8 cellular contexts compared by ENCODE assay signal in the genomic region with DNA sequence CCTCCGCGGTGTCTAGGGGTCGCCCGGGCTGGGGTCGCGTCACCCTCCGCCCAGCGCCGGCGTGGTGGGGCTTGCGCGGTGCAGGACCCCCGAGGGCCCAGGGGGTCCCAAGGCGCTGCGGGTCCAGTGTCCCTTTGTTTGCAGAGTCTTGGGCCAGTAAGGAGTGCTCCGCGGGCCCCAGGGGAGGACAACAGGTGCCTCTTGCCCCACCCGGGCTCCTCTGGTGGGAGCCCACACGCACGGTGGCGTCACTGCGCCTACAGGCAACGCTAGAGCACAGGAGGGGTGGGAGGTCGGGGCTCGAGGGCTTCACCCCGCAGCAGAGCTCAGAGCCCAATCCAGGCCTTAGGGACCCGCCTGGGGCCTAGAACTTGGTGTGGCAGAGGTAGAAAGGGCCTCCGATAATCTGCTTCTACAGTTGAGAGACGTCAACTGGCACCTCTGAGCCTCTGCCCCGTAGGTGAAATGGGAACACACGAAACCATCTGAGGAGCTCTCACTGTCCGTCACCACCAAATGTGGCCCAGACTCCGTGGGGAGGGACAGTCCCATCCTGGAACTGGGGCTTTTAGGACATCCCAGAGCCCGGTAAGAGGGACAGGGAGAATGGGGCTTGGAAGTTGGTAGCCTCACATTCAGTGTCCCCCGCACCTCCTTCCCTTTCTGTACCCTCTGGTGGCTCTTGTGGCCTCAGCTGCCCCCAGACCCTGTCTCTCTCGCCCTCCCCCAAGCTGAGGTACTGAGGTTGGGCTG. TPM values are rescaled to one million over a fixed set of nuclear protein-coding genes. Genes with fewer than 3 reads are reported as not detected.
A peak's percentile ranks its signal among the peaks of the same experiment; 100 is the strongest.
DNase-seq lines count a peak whose midpoint lies in the region; ATAC-seq and FAIRE-seq lines count a peak whose summit lies in the region.

No MANE protein-coding gene starts in this region.

- H3K4me3 ChIP-seq in right cardiac atrium (ENCODE audit: low read length) (peak overlapping the region; percentile 98), small intestine (ENCODE audit: low read depth in 1 of 2, low read length in 2 of 2) (peak overlapping the region; percentile 78 to 85)

- peak overlapping the region; percentile 29 for H3K27ac ChIP-seq in right cardiac atrium (ENCODE audit: low read length)
- peak overlapping the region; percentile 82 to 92 for H3K27ac ChIP-seq in small intestine (ENCODE audit: low read depth in 1 of 2, low read length in 1 of 2)

- intact Hi-C loops in cardiac septum (cut with DNase I) (loop anchor here (2.0 kb wide), 1 partner anchor 99 kb away; no protein-coding TSS in a partner anchor), left ventricle myocardium superior (cut with micrococcal nuclease) (no loop called here), right cardiac atrium (cut with DNase I) (no loop called here)

- H3K36me3 ChIP-seq in small intestine (ENCODE audit: control insufficient read depth in 2 of 2, insufficient read depth in 2 of 2, low read length in 2 of 2), result no peaks in the 10 kb centered on the region

- FAIRE-seq in small intestine (lab: Jason Lieb, UNC), result no peak

- no peak for ATAC-seq in left ventricle myocardium superior
- ATAC-seq in right cardiac atrium, result peak in 1 of 2 donors; percentile 0

- DNase-seq in cardiac septum (ENCODE audit: low spot score), result peak; percentile 81
- no peak for DNase-seq in left ventricle myocardium superior
- peak; percentile 86 for DNase-seq in activated effector memory CD4-positive, alpha-beta T cell treated with anti-CD3 and anti-CD28 coated beads, Interleukin-2, amount 50 U/mL, for 16 hours
- DNase-seq in right cardiac atrium, result peak in 1 of 3 donors; percentile 46
- DNase-seq in small intestine, result no peak
- no peak for DNase-seq in NCI-H345 treated with DMSO at 0.1 percent for 48 hours (lab: John Stamatoyannopoulos, UW; ENCODE audit: unreplicated experiment)
- DNase-seq in NCI-H1105 (lab: John Stamatoyannopoulos, UW), result no peak
- DNase-seq in Ammon's horn (ENCODE audit: low spot score), result no peak

- peaks cover 9% of the 10 kb centered on the region for H3K4me1 ChIP-seq in right cardiac atrium (ENCODE audit: control insufficient read depth, insufficient read depth, low read length)
- peaks cover 0 to 5% of the 10 kb centered on the region in 2 donors for H3K4me1 ChIP-seq in small intestine (ENCODE audit: control insufficient read depth in 2 of 2, insufficient read depth in 1 of 2, low read depth in 1 of 2, low read length in 1 of 2)

- no peaks in the 10 kb centered on the region for H3K9me3 ChIP-seq in right cardiac atrium (ENCODE audit: control insufficient read depth, low read length)
- no peaks in the 10 kb centered on the region for H3K9me3 ChIP-seq in small intestine (ENCODE audit: control insufficient read depth, low read depth)

- 10% methylated on average over 36 of the region's 36 CpGs for WGBS in right cardiac atrium
- WGBS in small intestine, 3 donors, result 14 to 34% (median 25%) methylated on average over 32 to 36 of the region's 36 CpGs

- H3K27me3 ChIP-seq in right cardiac atrium (ENCODE audit: control insufficient read depth, insufficient read depth) (no peaks in the 10 kb centered on the region), small intestine (ENCODE audit: control insufficient read depth in 2 of 2, insufficient read depth in 2 of 2, low read length in 2 of 2) (no peaks in the 10 kb centered on the region)

RNA-seq across cellular contexts. Expression of a gene that starts 1.4 kb away (rescaled TPM):
- total RNA-seq in cardiac septum (79.4 TPM), left ventricle myocardium superior (6.9 TPM), right cardiac atrium (10 to 100 TPM; 13.0 to 28.0 (median 19.3) TPM)
- polyA plus RNA-seq in right cardiac atrium (31.8 TPM), small intestine (10 to 100 TPM in 1 of 3 donors, 1 to 10 TPM in 2; 2.9 to 15.2 (median 8.6) TPM)

RNA-seq across cellular contexts. Expression of a gene that starts 32.8 kb away (rescaled TPM):
- total RNA-seq in cardiac septum, result not detected
- not detected for total RNA-seq in left ventricle myocardium superior
- total RNA-seq in right cardiac atrium, result under 1 TPM in 2 of 4 donors, not detected in 2; 0.15 to 0.20 TPM
- 0.07 TPM for polyA plus RNA-seq in right cardiac atrium
- polyA plus RNA-seq in small intestine, result 1 to 10 TPM in 2 of 3 donors, under 1 TPM in 1; 0.61 to 6.2 (median 3.1) TPM

Comparison
In these comparisons a context has a peak if more than half of its experiments do, and no peak if none do; other contexts are left out.
1. DNase-seq: peak in cardiac septum (single experiment) and activated effector memory CD4-positive, alpha-beta T cell treated with anti-CD3 and anti-CD28 coated beads, Interleukin-2, amount 50 U/mL, for 16 hours (single experiment); none in left ventricle myocardium superior (single experiment), small intestine (single experiment), NCI-H345 treated with DMSO at 0.1 percent for 48 hours (single experiment), NCI-H1105 (single experiment) and Ammon's horn (single experiment).